In the genomic region with DNA sequence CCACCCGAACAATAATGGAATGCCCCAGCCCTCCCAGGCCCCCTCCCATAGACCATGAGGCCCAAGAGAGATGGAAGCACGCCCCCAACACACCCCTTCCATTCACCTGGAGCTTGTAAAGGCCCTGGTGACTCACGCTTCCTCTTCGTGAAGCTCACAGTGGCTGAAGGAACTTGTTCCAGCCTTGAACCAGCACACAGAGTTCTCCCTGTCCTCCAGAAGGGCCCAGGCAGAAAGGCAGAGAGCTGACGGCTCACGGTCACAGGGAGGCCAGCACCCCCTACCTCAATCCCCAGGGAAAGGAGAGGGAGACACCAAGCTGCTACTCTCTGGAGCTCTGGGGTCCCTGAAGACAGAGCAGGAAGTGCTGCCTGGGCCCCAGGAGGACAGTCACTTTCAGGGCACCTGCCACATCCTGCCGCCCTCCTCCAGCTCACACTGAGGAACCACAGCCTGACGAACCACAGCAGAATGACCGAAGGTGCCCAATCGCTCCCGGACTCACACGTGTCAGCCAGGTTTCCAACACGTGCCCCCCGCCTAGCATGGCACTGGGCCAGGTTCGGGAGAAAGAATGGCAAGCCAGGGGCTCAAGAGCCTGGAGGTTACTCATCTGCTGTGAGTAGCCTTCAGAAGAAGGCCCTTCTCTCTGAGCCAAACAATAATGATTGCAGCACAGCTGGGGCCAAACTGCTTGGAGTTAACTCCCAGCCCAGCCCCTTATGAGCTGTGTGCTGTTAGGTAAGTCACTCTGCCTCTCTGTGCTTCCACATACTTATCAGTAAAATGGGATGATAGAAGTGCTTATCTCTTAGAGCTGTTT, we compare ENCODE assay signal across 8 cellular contexts. TPM values are rescaled to one million over a fixed set of nuclear protein-coding genes. Genes with fewer than 3 reads are reported as not detected.
DNase-seq lines count a peak whose midpoint lies in the region; ATAC-seq, FAIRE-seq and TF ChIP-seq lines count a peak whose summit lies in the region.

No MANE protein-coding gene starts in this region.

- no peak overlapping the region for H3K4me3 ChIP-seq in small intestine (ENCODE audit: low read depth in 1 of 2, low read length in 2 of 2)

- no peak for FAIRE-seq in small intestine (lab: Jason Lieb, UNC)

- peaks cover 0 to 14% of the 10 kb centered on the region in 2 donors for H3K4me1 ChIP-seq in small intestine (ENCODE audit: control insufficient read depth in 2 of 2, insufficient read depth in 1 of 2, low read depth in 1 of 2, low read length in 1 of 2)

- 31 to 34% (median 32%) methylated on average over 15 of the region's 15 CpGs for WGBS in small intestine, 3 donors

- peak; percentile 87 for ATAC-seq in GM21723 (IDR thresholded peaks at IDR 0.05; ENCODE audit: unreplicated experiment)

- no peaks in the 10 kb centered on the region for H3K36me3 ChIP-seq in small intestine (ENCODE audit: control insufficient read depth in 2 of 2, insufficient read depth in 2 of 2, low read length in 2 of 2)

- in situ Hi-C loops in GM13977 (cut with MboI; ENCODE audit: low pct_unique_long_range_greater_than_20kb, low sequenced_read_pairs, unreplicated experiment), result no loop called here

- no peak for TF ChIP-seq CTCF in GM13977 (IDR thresholded peaks at IDR 0.05; ENCODE audit: extremely low read depth, insufficient read depth, missing control alignments)

- no peaks in the 10 kb centered on the region for H3K27me3 ChIP-seq in small intestine (ENCODE audit: control insufficient read depth in 2 of 2, insufficient read depth in 2 of 2, low read length in 2 of 2)

- no peaks in the 10 kb centered on the region for H3K9me3 ChIP-seq in small intestine (ENCODE audit: control insufficient read depth, low read depth)

- no peak for TF ChIP-seq RAD21 in Ishikawa (IDR thresholded peaks at IDR 0.05; ENCODE audit: low read depth)

- peak; percentile 66 for TF ChIP-seq EP300 in Ishikawa (IDR thresholded peaks at IDR 0.05; ENCODE audit: borderline replicate concordance)

- peak overlapping the region; percentile 24 to 73 for H3K27ac ChIP-seq in small intestine (ENCODE audit: low read depth in 1 of 2, low read length in 1 of 2)

- DNase-seq in GM13977 (ENCODE audit: low spot score) (peak; percentile 72), fibroblast of peridontal ligament (ENCODE audit: extremely low read depth) (peak; percentile 27), small intestine (peak; percentile 52), DMS79 treated with DMSO at 0.1 percent for 48 hours (lab: John Stamatoyannopoulos, UW) (no peak), DMS114 treated with DMSO at 0.1 percent for 48 hours (lab: John Stamatoyannopoulos, UW; ENCODE audit: unreplicated experiment) (no peak)
- DNase-seq in activated CD8-positive, alpha-beta memory T cell treated with anti-CD3 and anti-CD28 coated beads for 4 hours (ENCODE audit: low read depth in 2 of 2), result peak; percentile 12 to 20

TF ChIP-seq in Ishikawa, 13 proteins besides CTCF, POLR2A, EP300 and RAD21:
- TF ChIP-seq CEBPB (IDR thresholded peaks at IDR 0.05), result peak; percentile 48; the same call in 1 of the 2 replicates
- TF ChIP-seq, protein P1, sequence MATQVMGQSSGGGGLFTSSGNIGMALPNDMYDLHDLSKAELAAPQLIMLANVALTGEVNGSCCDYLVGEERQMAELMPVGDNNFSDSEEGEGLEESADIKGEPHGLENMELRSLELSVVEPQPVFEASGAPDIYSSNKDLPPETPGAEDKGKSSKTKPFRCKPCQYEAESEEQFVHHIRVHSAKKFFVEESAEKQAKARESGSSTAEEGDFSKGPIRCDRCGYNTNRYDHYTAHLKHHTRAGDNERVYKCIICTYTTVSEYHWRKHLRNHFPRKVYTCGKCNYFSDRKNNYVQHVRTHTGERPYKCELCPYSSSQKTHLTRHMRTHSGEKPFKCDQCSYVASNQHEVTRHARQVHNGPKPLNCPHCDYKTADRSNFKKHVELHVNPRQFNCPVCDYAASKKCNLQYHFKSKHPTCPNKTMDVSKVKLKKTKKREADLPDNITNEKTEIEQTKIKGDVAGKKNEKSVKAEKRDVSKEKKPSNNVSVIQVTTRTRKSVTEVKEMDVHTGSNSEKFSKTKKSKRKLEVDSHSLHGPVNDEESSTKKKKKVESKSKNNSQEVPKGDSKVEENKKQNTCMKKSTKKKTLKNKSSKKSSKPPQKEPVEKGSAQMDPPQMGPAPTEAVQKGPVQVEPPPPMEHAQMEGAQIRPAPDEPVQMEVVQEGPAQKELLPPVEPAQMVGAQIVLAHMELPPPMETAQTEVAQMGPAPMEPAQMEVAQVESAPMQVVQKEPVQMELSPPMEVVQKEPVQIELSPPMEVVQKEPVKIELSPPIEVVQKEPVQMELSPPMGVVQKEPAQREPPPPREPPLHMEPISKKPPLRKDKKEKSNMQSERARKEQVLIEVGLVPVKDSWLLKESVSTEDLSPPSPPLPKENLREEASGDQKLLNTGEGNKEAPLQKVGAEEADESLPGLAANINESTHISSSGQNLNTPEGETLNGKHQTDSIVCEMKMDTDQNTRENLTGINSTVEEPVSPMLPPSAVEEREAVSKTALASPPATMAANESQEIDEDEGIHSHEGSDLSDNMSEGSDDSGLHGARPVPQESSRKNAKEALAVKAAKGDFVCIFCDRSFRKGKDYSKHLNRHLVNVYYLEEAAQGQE (IDR thresholded peaks at IDR 0.05; ENCODE audit: low read depth), result no peak
- peak; percentile 95 for TF ChIP-seq NFIC (IDR thresholded peaks at IDR 0.05)
- no peak for TF ChIP-seq TAF1 (IDR thresholded peaks at IDR 0.05; ENCODE audit: low read depth)
- TF ChIP-seq ZBTB7A (IDR thresholded peaks at IDR 0.05; ENCODE audit: low read depth), result peak; percentile 82
- TF ChIP-seq TCF12 (IDR thresholded peaks at IDR 0.05; ENCODE audit: low read depth), result peak; percentile 74
- peak; percentile 99 for TF ChIP-seq MAX (IDR thresholded peaks at IDR 0.05)
- peak; percentile 75 for TF ChIP-seq USF1 (IDR thresholded peaks at IDR 0.05)
- TF ChIP-seq CREB1 (IDR thresholded peaks at IDR 0.05; ENCODE audit: low read depth), result no peak
- 0 out of 2 replicates have a peak, but pooled peaks have one; percentile 14 for TF ChIP-seq YY1 (IDR thresholded peaks at IDR 0.05; ENCODE audit: low read depth)
- TF ChIP-seq FOXM1 (IDR thresholded peaks at IDR 0.05; ENCODE audit: borderline replicate concordance, low read depth), result no peak

RNA-seq across cellular contexts. Expression of gene DLG5, which starts 52.8 kb away (rescaled TPM):
- polyA plus RNA-seq in small intestine, result 10 to 100 TPM in 1 of 3 donors, 1 to 10 TPM in 2; 7.8 to 13.9 (median 8.9) TPM

Comparison
In these comparisons a context has a peak if more than half of its experiments do, and no peak if none do; other contexts are left out.
1. DNase-seq: peak in GM13977 (single experiment), activated CD8-positive, alpha-beta memory T cell treated with anti-CD3 and anti-CD28 coated beads for 4 hours (2 of 2), fibroblast of peridontal ligament (single experiment) and small intestine (single experiment); none in DMS79 treated with DMSO at 0.1 percent for 48 hours (single experiment) and DMS114 treated with DMSO at 0.1 percent for 48 hours (single experiment).